In genomic region chr16:24217456-24217855, GRCh38 we compare ENCODE assay signal across 32 cellular contexts. TPM values are rescaled to one million over a fixed set of nuclear protein-coding genes. Genes with fewer than 3 reads are reported as not detected.
"Had no signal": no experiment of that assay in that cellular context is flagged by ENCODE, and none has a peak within 500 bp of the region (broad histone marks: within the 10 kb centered on the region; RNA-seq: fewer than 3 reads in every experiment).

No MANE protein-coding gene starts in this region.

- H3K27me3 ChIP-seq: dorsolateral prefrontal cortex, gastrocnemius medialis, right atrium auricular region, stomach, thyroid gland, vagina had no signal

- H3K9me3 ChIP-seq: gastrocnemius medialis, mucosa of descending colon, right atrium auricular region, stomach, thyroid gland, vagina had no signal

- H3K4me3 ChIP-seq: dorsolateral prefrontal cortex, gastrocnemius medialis, lung, mucosa of descending colon, neural progenitor cell, right atrium auricular region, stomach, thyroid gland, vagina had no signal

- DNase-seq: dorsolateral prefrontal cortex; effector CD4-positive, alpha-beta T cell; foreskin fibroblast; gastrocnemius medialis; head of caudate nucleus; kidney; mesenchymal stem cell; mucosa of descending colon; naive thymus-derived CD4-positive, alpha-beta T cell; stimulated activated CD4-positive, alpha-beta T cell treated with anti-CD3 and anti-CD28 coated beads, Interleukin-2, amount 100 ng/mL, for 24 hours; stimulated activated CD4-positive, alpha-beta T cell treated with anti-CD3 and anti-CD28 coated beads, Interleukin-4, amount 100 ng/mL, for 24 hours; stimulated activated naive CD4-positive, alpha-beta T cell treated with Interleukin-2 at 50 U/mL for 16 hours; stomach; thyroid gland; trophoblast cell had no signal

- FAIRE-seq: kidney had no signal

- H3K4me3 Mint-ChIP-seq: mesothelial cell of epicardium; naive thymus-derived CD4-positive, alpha-beta T cell; nephron; neural progenitor cell; stimulated activated effector memory CD8-positive, alpha-beta T cell treated with anti-CD3 and anti-CD28 coated beads, Interleukin-12 subunit alpha, Interleukin-12 subunit beta, amount 100 ng/mL, for 72 hours had no signal

- H3K4me1 Mint-ChIP-seq: mesothelial cell of epicardium; nephron; stimulated activated effector memory CD8-positive, alpha-beta T cell treated with anti-CD3 and anti-CD28 coated beads, Interleukin-12 subunit alpha, Interleukin-12 subunit beta, amount 100 ng/mL, for 72 hours had no signal

- H3K27ac ChIP-seq: dorsolateral prefrontal cortex, gastrocnemius medialis, neural progenitor cell, parathyroid adenoma, right atrium auricular region, stomach, thyroid gland, vagina had no signal

- H3K27ac Mint-ChIP-seq: mesothelial cell of epicardium; naive thymus-derived CD4-positive, alpha-beta T cell; nephron; neural progenitor cell; progenitor cell of endocrine pancreas; stimulated activated effector memory CD8-positive, alpha-beta T cell treated with anti-CD3 and anti-CD28 coated beads, Interleukin-12 subunit alpha, Interleukin-12 subunit beta, amount 100 ng/mL, for 72 hours had no signal

- H3K36me3 ChIP-seq: gastrocnemius medialis, neural progenitor cell, right atrium auricular region, thyroid gland, vagina had no signal

- H3K4me1 ChIP-seq: gastrocnemius medialis, parathyroid adenoma, right atrium auricular region, stomach, thyroid gland, vagina had no signal

- ATAC-seq: esophagus mucosa; gastrocnemius medialis; left lobe of liver; mucosa of descending colon; naive thymus-derived CD4-positive, alpha-beta T cell; sciatic nerve; stimulated activated effector memory CD8-positive, alpha-beta T cell treated with anti-CD3 and anti-CD28 coated beads, Interleukin-12 subunit alpha, Interleukin-12 subunit beta, amount 100 ng/mL, for 72 hours had no signal

- H3K36me3 Mint-ChIP-seq: mesothelial cell of epicardium, neural progenitor cell had no signal

- H3K27me3 Mint-ChIP-seq: naive thymus-derived CD4-positive, alpha-beta T cell had no signal

RNA-seq across cellular contexts. Expression of gene CACNG3, which starts 38.7 kb away (rescaled TPM):
- total RNA-seq: esophagus mucosa; gastrocnemius medialis; glomerular endothelial cell; kidney; left lobe of liver; liver; lung; mesothelial cell of epicardium; mucosa of descending colon; naive thymus-derived CD4-positive, alpha-beta T cell; osteoblast; progenitor cell of endocrine pancreas; right atrium auricular region; sciatic nerve; stomach; subcutaneous adipose tissue; thyroid gland; ureter; vagina had no signal
- polyA plus RNA-seq: liver; lung; naive thymus-derived CD4-positive, alpha-beta T cell; stomach had no signal
